Comparison of ENCODE assay signal across 9 cellular contexts in the genomic region with DNA sequence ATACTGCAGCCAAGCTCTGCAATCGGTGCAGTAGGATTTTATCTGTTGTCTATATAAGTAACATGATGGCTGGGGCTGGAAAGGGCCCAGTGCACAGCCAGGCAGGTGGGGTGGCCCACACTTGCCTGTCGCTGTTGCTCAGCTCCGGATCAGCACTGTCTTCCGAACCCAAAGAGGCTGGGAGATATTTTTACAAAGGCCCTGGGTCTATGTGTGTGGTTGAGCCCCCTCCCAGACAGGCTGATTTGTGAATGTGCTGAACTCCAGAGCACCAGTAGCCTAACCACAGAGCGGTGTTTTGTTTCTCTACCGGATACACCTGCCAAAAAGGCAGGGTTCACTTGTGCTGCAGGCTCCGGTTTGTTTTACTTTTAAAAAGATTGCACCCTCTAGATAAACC. TPM values are rescaled to one million over a fixed set of nuclear protein-coding genes. Genes with fewer than 3 reads are reported as not detected.
A peak's percentile ranks its signal among the peaks of the same experiment; 100 is the strongest.
DNase-seq lines count a peak whose midpoint lies in the region; ATAC-seq and TF ChIP-seq lines count a peak whose summit lies in the region.
"Had no signal": no experiment of that assay in that cellular context is flagged by ENCODE, and none has a peak within 500 bp of the region (broad histone marks: within the 10 kb centered on the region; RNA-seq: fewer than 3 reads in every experiment).

No MANE protein-coding gene starts in this region.

- intact Hi-C loops in CD4-positive, alpha-beta T cell (cut with DNase I, micrococcal nuclease): loop anchor here in 1 of 2 experiments (1.0 to 2.0 kb wide), 3 partner anchors 15 to 105 kb away; a partner anchor contains a TSS
- intact Hi-C loops in activated naive CD4-positive, alpha-beta T cell treated with anti-CD3 and anti-CD28 coated beads for 36 hours (cut with micrococcal nuclease): loop anchor here (1.0 to 10.0 kb wide), 4 partner anchors 17 to 1117 kb away; a partner anchor contains a TSS
- intact Hi-C loops in Right ventricle myocardium superior (cut with DNase I): no loop called here

- no peaks in the 10 kb centered on the region for H3K27me3 ChIP-seq in CD4-positive, alpha-beta T cell (ENCODE audit: control insufficient read depth, insufficient read depth, low read length)

- peaks cover 2% of the 10 kb centered on the region for H3K9me3 Mint-ChIP-seq in CD4-positive, alpha-beta T cell
- H3K9me3 Mint-ChIP-seq in activated naive CD4-positive, alpha-beta T cell treated with anti-CD3 and anti-CD28 coated beads for 36 hours: peaks cover 5% of the 10 kb centered on the region
- no peaks in the 10 kb centered on the region for H3K9me3 Mint-ChIP-seq in glutamatergic neuron (ENCODE audit: unreplicated experiment)
- H3K9me3 Mint-ChIP-seq: nephron had no signal

- peak overlapping the region; percentile 82 for H3K27ac ChIP-seq in CD4-positive, alpha-beta T cell (ENCODE audit: low read depth, low read length)

- peak; percentile 87 for ATAC-seq in CD4-positive, alpha-beta T cell (ENCODE audit: poor library complexity)
- ATAC-seq in GM21360 (IDR thresholded peaks at IDR 0.05; ENCODE audit: unreplicated experiment) (peak; percentile 47), HG03565 (IDR thresholded peaks at IDR 0.05; ENCODE audit: unreplicated experiment) (peak; percentile 41), Right ventricle myocardium superior (ENCODE audit: poor library complexity) (no peak)

- no peak for TF ChIP-seq CTCF in CD4-positive, alpha-beta T cell (IDR thresholded peaks at IDR 0.05)
- no peak for TF ChIP-seq CTCF in glutamatergic neuron (IDR thresholded peaks at IDR 0.05; ENCODE audit: partially characterized antibody, unreplicated experiment)

- H3K9me3 ChIP-seq in CD4-positive, alpha-beta T cell (ENCODE audit: control insufficient read depth, low read length): peaks cover 4% of the 10 kb centered on the region

- H3K27ac Mint-ChIP-seq in CD4-positive, alpha-beta T cell: peak overlapping the region; percentile 91
- H3K27ac Mint-ChIP-seq in activated naive CD4-positive, alpha-beta T cell treated with anti-CD3 and anti-CD28 coated beads for 36 hours: peak overlapping the region; percentile 88
- no peak overlapping the region for H3K27ac Mint-ChIP-seq in glutamatergic neuron (ENCODE audit: unreplicated experiment)
- H3K27ac Mint-ChIP-seq: nephron had no signal

- POLR2A ChIA-PET in CD4-positive, alpha-beta T cell (lab: Charles Lee): interaction anchor here (0.5 to 4.4 kb wide), 32 partner anchors 9 to 604 kb away, joined by 3 to 30 read pairs (median 8); a partner anchor contains a TSS

- no peaks in the 10 kb centered on the region for H3K27me3 Mint-ChIP-seq in CD4-positive, alpha-beta T cell
- H3K27me3 Mint-ChIP-seq in activated naive CD4-positive, alpha-beta T cell treated with anti-CD3 and anti-CD28 coated beads for 36 hours (ENCODE audit: low read depth): no peaks in the 10 kb centered on the region
- H3K27me3 Mint-ChIP-seq in glutamatergic neuron (ENCODE audit: unreplicated experiment): peaks cover 3% of the 10 kb centered on the region

- H3K36me3 Mint-ChIP-seq in CD4-positive, alpha-beta T cell (ENCODE audit: low read depth): peaks cover 7% of the 10 kb centered on the region
- peaks cover 6% of the 10 kb centered on the region for H3K36me3 Mint-ChIP-seq in activated naive CD4-positive, alpha-beta T cell treated with anti-CD3 and anti-CD28 coated beads for 36 hours (ENCODE audit: low read depth)
- H3K36me3 Mint-ChIP-seq in glutamatergic neuron (ENCODE audit: unreplicated experiment): peaks cover 4% of the 10 kb centered on the region

- CTCF ChIA-PET in CD4-positive, alpha-beta T cell (lab: Charles Lee): interaction anchor here (0.8 to 2.5 kb wide), 5 partner anchors 8 to 245 kb away, joined by 4 to 15 read pairs (median 6); a partner anchor contains a TSS
- CTCF ChIA-PET in activated naive CD4-positive, alpha-beta T cell treated with anti-CD3 and anti-CD28 coated beads for 36 hours (lab: Charles Lee): interaction anchor here (0.9 to 3.1 kb wide), 6 partner anchors 12 to 97 kb away, joined by 3 to 10 read pairs (median 4); no protein-coding TSS in a partner anchor

- H3K4me1 Mint-ChIP-seq in CD4-positive, alpha-beta T cell (ENCODE audit: low read depth): peaks cover 83% of the 10 kb centered on the region
- peaks cover 84% of the 10 kb centered on the region for H3K4me1 Mint-ChIP-seq in activated naive CD4-positive, alpha-beta T cell treated with anti-CD3 and anti-CD28 coated beads for 36 hours (ENCODE audit: low read depth)
- no peaks in the 10 kb centered on the region for H3K4me1 Mint-ChIP-seq in glutamatergic neuron (ENCODE audit: low read depth, unreplicated experiment)
- H3K4me1 Mint-ChIP-seq: nephron had no signal

- peak overlapping the region; percentile 75 for H3K4me3 Mint-ChIP-seq in CD4-positive, alpha-beta T cell
- H3K4me3 Mint-ChIP-seq in activated naive CD4-positive, alpha-beta T cell treated with anti-CD3 and anti-CD28 coated beads for 36 hours: peak overlapping the region; percentile 57
- no peak overlapping the region for H3K4me3 Mint-ChIP-seq in glutamatergic neuron (ENCODE audit: unreplicated experiment)
- H3K4me3 Mint-ChIP-seq: nephron had no signal

- peak; percentile 64 to 86 (median 75) for DNase-seq in CD4-positive, alpha-beta T cell
- peak; percentile 73 for DNase-seq in activated naive CD4-positive, alpha-beta T cell treated with anti-CD3 and anti-CD28 coated beads for 36 hours
- DNase-seq in glutamatergic neuron: no peak
- DNase-seq in stimulated activated naive CD4-positive, alpha-beta T cell treated with Interleukin-2 at 50 U/mL for 16 hours (lab: John Stamatoyannopoulos, UW): no peak
- no peak for DNase-seq in Right ventricle myocardium superior
- DNase-seq in kidney tubule cell (ENCODE audit: low spot score): no peak

RNA-seq across cellular contexts. Expression of a gene that starts 33.5 kb away (rescaled TPM):
- total RNA-seq in CD4-positive, alpha-beta T cell: not detected
- not detected for total RNA-seq in activated naive CD4-positive, alpha-beta T cell treated with anti-CD3 and anti-CD28 coated beads for 36 hours
- total RNA-seq in glutamatergic neuron (ENCODE audit: unreplicated experiment) (not detected), Right ventricle myocardium superior (not detected)

Comparison
In these comparisons a context has a peak if more than half of its experiments do, and no peak if none do; other contexts are left out.
1. DNase-seq: peak in CD4-positive, alpha-beta T cell (10 of 10) and activated naive CD4-positive, alpha-beta T cell treated with anti-CD3 and anti-CD28 coated beads for 36 hours (single experiment); none in glutamatergic neuron (single experiment), stimulated activated naive CD4-positive, alpha-beta T cell treated with Interleukin-2 at 50 U/mL for 16 hours (single experiment), Right ventricle myocardium superior (single experiment) and kidney tubule cell (single experiment).